In genomic region chr6:142566628-142567396, GRCh38 we compare ENCODE assay signal across 8 cellular contexts.
DNase-seq lines count a peak whose midpoint lies in the region; ATAC-seq and TF ChIP-seq lines count a peak whose summit lies in the region.

No MANE protein-coding gene starts in this region.

- intact Hi-C loops in ascending aorta (cut with DNase I) = loop anchor here (10.0 kb wide), 1 partner anchor 858 kb away; no protein-coding TSS in a partner anchor

- H3K36me3 ChIP-seq in ascending aorta = no peaks in the 10 kb centered on the region
- no peaks in the 10 kb centered on the region for H3K36me3 ChIP-seq in iPS DF 6.9 (ENCODE audit: control insufficient read depth, insufficient read depth, low read length)

- DNase-seq in G401 (ENCODE audit: low spot score) = peak; percentile 13
- peak; percentile 75 for DNase-seq in LHCN-M2 (ENCODE audit: low read depth)
- peak in 3 of 5 experiments; percentile 21 to 44 (median 44) for DNase-seq in T-helper 2 cell
- DNase-seq in ascending aorta (ENCODE audit: low spot score in 2 of 2) = no peak
- DNase-seq in iPS DF 6.9 (ENCODE audit: low read depth, low spot score) = peak; percentile 72
- peak; percentile 48 for DNase-seq in stimulated activated CD4-positive, alpha-beta T cell treated with anti-CD3 and anti-CD28 coated beads, Interleukin-1b, Interleukin-23, amount 100 ng/mL, for 48 hours

- H3K27ac ChIP-seq in ascending aorta (peak overlapping the region in 1 of 2 donors; percentile 66), iPS DF 6.9 (ENCODE audit: low read length) (no peak overlapping the region)

- ATAC-seq in GM21619 (IDR thresholded peaks at IDR 0.05; ENCODE audit: unreplicated experiment) (peak; percentile 59), HG03097 (IDR thresholded peaks at IDR 0.05; ENCODE audit: low FRiP score, unreplicated experiment) (no peak)

- peaks cover 3 to 13% of the 10 kb centered on the region in 2 donors for H3K4me1 ChIP-seq in ascending aorta
- H3K4me1 ChIP-seq in iPS DF 6.9 (ENCODE audit: control insufficient read depth, insufficient read depth, low read length) = no peaks in the 10 kb centered on the region

- no peaks in the 10 kb centered on the region for H3K27me3 ChIP-seq in ascending aorta
- H3K27me3 ChIP-seq in iPS DF 6.9 (ENCODE audit: control insufficient read depth, insufficient read depth, low read length) = no peaks in the 10 kb centered on the region

- H3K4me3 ChIP-seq in ascending aorta = no peak overlapping the region
- H3K4me3 ChIP-seq in iPS DF 6.9 (ENCODE audit: low read length) = no peak overlapping the region

- H3K9me3 ChIP-seq in ascending aorta = no peaks in the 10 kb centered on the region
- no peaks in the 10 kb centered on the region for H3K9me3 ChIP-seq in iPS DF 6.9 (ENCODE audit: control insufficient read depth, insufficient read depth, low read length)

- WGBS in iPS DF 6.9 (ENCODE audit: insufficient coverage, insufficient read length) = no CpG with 5 or more reads among the region's 10 CpGs

- TF ChIP-seq CTCF in ascending aorta (IDR thresholded peaks at IDR 0.05) = peak in 2 of 3 experiments; percentile 86 to 87

- in situ Hi-C loops in G401 (cut with HindIII; ENCODE audit: low sequenced_read_pairs) = no loop called here

Comparison
In these comparisons a context has a peak if more than half of its experiments do, and no peak if none do; other contexts are left out.
1. DNase-seq: peak in G401 (single experiment), LHCN-M2 (single experiment), T-helper 2 cell (3 of 5), iPS DF 6.9 (single experiment) and stimulated activated CD4-positive, alpha-beta T cell treated with anti-CD3 and anti-CD28 coated beads, Interleukin-1b, Interleukin-23, amount 100 ng/mL, for 48 hours (single experiment); none in ascending aorta (0 of 2).